19 cellular contexts compared by ENCODE assay signal in the genomic region with DNA sequence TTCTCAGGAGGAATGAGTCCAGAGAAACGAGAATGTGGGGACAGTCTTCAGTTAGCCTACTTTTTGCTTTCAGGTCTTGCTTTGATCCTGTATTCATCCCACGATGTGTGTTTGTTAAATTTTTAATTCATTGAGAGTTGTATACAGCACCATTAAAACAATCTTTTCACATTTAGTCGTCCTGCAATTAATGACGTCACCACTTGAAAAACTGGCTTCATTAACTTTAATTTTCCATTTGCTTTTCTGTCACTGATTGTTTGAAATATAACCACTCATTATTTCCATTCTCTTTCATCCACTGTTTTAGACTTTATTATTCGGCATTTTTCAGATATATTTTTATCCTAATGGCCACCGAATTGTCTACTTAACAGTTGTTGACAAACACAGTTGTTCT.
"Had no signal": no experiment of that assay in that cellular context is flagged by ENCODE, and none has a peak within 500 bp of the region (broad histone marks: within the 10 kb centered on the region; RNA-seq: fewer than 3 reads in every experiment).

No MANE protein-coding gene starts in this region.

- FAIRE-seq: RCC 7860 had no signal

- H3K4me2 ChIP-seq: KMS-11 had no signal

- DNase-seq: IMR-90, Kasumi-1, MM.1S, NCI-H1092 treated with DMSO at 0.1 percent for 48 hours, NCI-H1436, NCI-H187, NCI-H2029, NCI-H2081 treated with DMSO at 0.1 percent for 48 hours, NCI-H2171, NCI-H226, NCI-H446, NCI-H510A, NCI-H524 treated with DMSO at 0.1 percent for 48 hours, NCI-H774, Right ventricle myocardium superior, RPMI8226, SIG-M5 had no signal

- H3K9ac ChIP-seq: KMS-11 had no signal

- H3K27ac ChIP-seq: KMS-11 had no signal
